Comparison of ENCODE assay signal across 22 cellular contexts in the genomic region with DNA sequence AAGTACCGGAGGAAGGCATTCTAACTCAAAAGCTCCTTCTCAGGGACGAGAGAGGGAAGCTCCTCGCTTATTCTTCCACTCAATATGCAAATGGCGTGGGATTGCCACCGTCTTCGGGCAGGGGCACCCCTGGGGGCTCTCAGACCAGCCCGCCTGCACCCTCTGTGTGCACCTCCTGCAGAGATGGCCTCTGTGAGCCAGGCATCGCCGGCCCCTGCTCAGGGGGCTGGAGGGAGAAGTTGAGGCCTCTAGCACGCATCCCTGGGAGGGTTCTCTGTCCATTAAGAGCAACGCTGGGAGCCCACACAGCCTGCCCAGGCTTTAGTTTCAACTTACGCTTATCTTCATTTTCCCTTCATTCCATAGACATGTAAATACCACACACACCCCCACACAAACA.
DNase-seq lines count a peak whose midpoint lies in the region; ATAC-seq and TF ChIP-seq lines count a peak whose summit lies in the region.
"Had no signal": no experiment of that assay in that cellular context is flagged by ENCODE, and none has a peak within 500 bp of the region (broad histone marks: within the 10 kb centered on the region; RNA-seq: fewer than 3 reads in every experiment).

No MANE protein-coding gene starts in this region.

- no peak for TF ChIP-seq POLR2A in upper lobe of left lung (IDR thresholded peaks at IDR 0.05)

- no peak for ATAC-seq in activated naive CD4-positive, alpha-beta T cell treated with anti-CD3 and anti-CD28 coated beads, Interleukin-2, amount 50 U/mL, for 72 hours
- ATAC-seq in WTC11: no peak
- no peak for ATAC-seq in upper lobe of left lung (ENCODE audit: low FRiP score in 2 of 2)
- ATAC-seq in GM21723 (IDR thresholded peaks at IDR 0.05; ENCODE audit: unreplicated experiment): no peak
- ATAC-seq: activated T-cell treated with anti-CD3 and anti-CD28 coated beads, Interleukin-2, amount 50 U/mL, for 4 hours had no signal

- H3K36me3 ChIP-seq in mucosa of rectum (ENCODE audit: control insufficient read depth in 2 of 2, insufficient read depth in 2 of 2, low read length in 2 of 2) (peaks cover 9% of the 10 kb centered on the region in 2 donors), upper lobe of left lung (peaks cover 0 to 22% (median 8%) of the 10 kb centered on the region in 4 donors)
- H3K36me3 ChIP-seq: adrenal gland, cardiac muscle cell, HAP-1, MG63, thyroid gland had no signal

- no peak overlapping the region for H3K9ac ChIP-seq in mucosa of rectum (ENCODE audit: low read depth in 1 of 2, low read length in 2 of 2)

- CTCF ChIA-PET in activated naive CD4-positive, alpha-beta T cell treated with anti-CD3 and anti-CD28 coated beads for 36 hours (lab: Charles Lee): interaction anchor here (1.3 to 9.1 kb wide), 2 partner anchors 10 to 46 kb away, joined by 3 to 71 read pairs; no protein-coding TSS in a partner anchor
- CTCF ChIA-PET in WTC11 (lab: Charles Lee): interaction anchor here (0.8 to 1.3 kb wide), 5 partner anchors 36 to 655 kb away, joined by 3 to 7 read pairs (median 4); no protein-coding TSS in a partner anchor

- H3K27me3 Mint-ChIP-seq in activated naive CD4-positive, alpha-beta T cell treated with anti-CD3 and anti-CD28 coated beads for 36 hours (ENCODE audit: low read depth): no peaks in the 10 kb centered on the region
- H3K27me3 Mint-ChIP-seq in WTC11 (ENCODE audit: low read depth) (no peaks in the 10 kb centered on the region), type B pancreatic cell (no peaks in the 10 kb centered on the region)

- peak overlapping the region; percentile 40 to 84 for H3K27ac Mint-ChIP-seq in activated naive CD4-positive, alpha-beta T cell treated with anti-CD3 and anti-CD28 coated beads, Interleukin-2, amount 50 U/mL, for 72 hours
- no peak overlapping the region for H3K27ac Mint-ChIP-seq in activated naive CD4-positive, alpha-beta T cell treated with anti-CD3 and anti-CD28 coated beads for 36 hours
- H3K27ac Mint-ChIP-seq in WTC11 (peak overlapping the region; percentile 68), type B pancreatic cell (no peak overlapping the region)

- intact Hi-C loops in activated naive CD4-positive, alpha-beta T cell treated with anti-CD3 and anti-CD28 coated beads for 36 hours (cut with micrococcal nuclease): loop anchor here (10.0 kb wide), 1 partner anchor 458 kb away; no protein-coding TSS in a partner anchor

- H3K9me3 ChIP-seq in mucosa of rectum (ENCODE audit: control insufficient read depth in 2 of 2, low read length in 2 of 2) (no peaks in the 10 kb centered on the region), upper lobe of left lung (no peaks in the 10 kb centered on the region)
- H3K9me3 ChIP-seq: adrenal gland, HAP-1, heart right ventricle, MG63, thyroid gland had no signal

- POLR2A ChIA-PET in WTC11 (lab: Charles Lee): interaction anchor here (1.2 kb wide), 1 partner anchor 52 kb away, joined by 3 read pairs; no protein-coding TSS in a partner anchor

- no peaks in the 10 kb centered on the region for H3K36me3 Mint-ChIP-seq in activated naive CD4-positive, alpha-beta T cell treated with anti-CD3 and anti-CD28 coated beads, Interleukin-2, amount 50 U/mL, for 72 hours
- H3K36me3 Mint-ChIP-seq in activated naive CD4-positive, alpha-beta T cell treated with anti-CD3 and anti-CD28 coated beads for 36 hours (ENCODE audit: low read depth): peaks cover 7% of the 10 kb centered on the region
- H3K36me3 Mint-ChIP-seq in WTC11 (no peaks in the 10 kb centered on the region), type B pancreatic cell (peaks cover 6% of the 10 kb centered on the region)

- H3K4me1 ChIP-seq in mucosa of rectum (ENCODE audit: control insufficient read depth in 2 of 2, insufficient read depth in 2 of 2, low read length in 2 of 2) (peaks cover 0 to 3% of the 10 kb centered on the region in 2 donors), upper lobe of left lung (peaks cover 0 to 21% (median 10%) of the 10 kb centered on the region in 4 donors)
- H3K4me1 ChIP-seq: HAP-1, thyroid gland had no signal

- peaks cover 22% of the 10 kb centered on the region for H3K4me1 Mint-ChIP-seq in activated naive CD4-positive, alpha-beta T cell treated with anti-CD3 and anti-CD28 coated beads for 36 hours (ENCODE audit: low read depth)
- peaks cover 43% of the 10 kb centered on the region for H3K4me1 Mint-ChIP-seq in WTC11
- peaks cover 18% of the 10 kb centered on the region for H3K4me1 Mint-ChIP-seq in type B pancreatic cell (ENCODE audit: unreplicated experiment)

- 75 to 82% methylated on average over 12 of the region's 12 CpGs for whole genome bisulfite sequencing in upper lobe of left lung, 2 donors

- no peak for TF ChIP-seq EP300 in upper lobe of left lung (IDR thresholded peaks at IDR 0.05)

- TF ChIP-seq CTCF in WTC11 (IDR thresholded peaks at IDR 0.05) (no peak), upper lobe of left lung (IDR thresholded peaks at IDR 0.05) (no peak), type B pancreatic cell (conservative IDR thresholded peaks at IDR 0.05) (no peak)

- no peak for DNase-seq in activated naive CD4-positive, alpha-beta T cell treated with anti-CD3 and anti-CD28 coated beads, Interleukin-2, amount 50 U/mL, for 72 hours (ENCODE audit: low spot score in 2 of 2)
- DNase-seq in activated naive CD4-positive, alpha-beta T cell treated with anti-CD3 and anti-CD28 coated beads for 36 hours: no peak
- DNase-seq in WTC11 (ENCODE audit: low spot score): no peak
- no peak for DNase-seq in upper lobe of left lung
- DNase-seq in type B pancreatic cell (ENCODE audit: extremely low spot score, unreplicated experiment): no peak
- no peak for DNase-seq in stimulated activated CD4-positive, alpha-beta T cell treated with anti-CD3 and anti-CD28 coated beads, Interleukin-2, amount 100 ng/mL, for 48 hours
- DNase-seq: activated CD4-positive, alpha-beta T cell treated with anti-CD3 and anti-CD28 coated beads, Interleukin-2, amount 50 U/mL, for 4 hours; activated T-cell treated with anti-CD3 and anti-CD28 coated beads, Interleukin-2, amount 50 U/mL, for 4 hours; effector CD8-positive, alpha-beta T cell; EL; heart right ventricle; MG63; NCI-H146; NCI-H2227 treated with DMSO at 0.1 percent for 48 hours; stimulated activated CD4-positive, alpha-beta T cell treated with anti-CD3 and anti-CD28 coated beads, Interleukin-4, amount 100 ng/mL, for 4 hours; thyroid gland had no signal

- H3K27me3 ChIP-seq in mucosa of rectum (ENCODE audit: control insufficient read depth in 2 of 2, insufficient read depth in 2 of 2, low read length in 2 of 2) (no peaks in the 10 kb centered on the region), upper lobe of left lung (no peaks in the 10 kb centered on the region)
- H3K27me3 ChIP-seq: adrenal gland, cardiac muscle cell, MG63, thyroid gland had no signal

- no peak overlapping the region for H3K4me3 ChIP-seq in mucosa of rectum (ENCODE audit: low read length in 2 of 2)
- H3K4me3 ChIP-seq in upper lobe of left lung: no peak overlapping the region
- H3K4me3 ChIP-seq: adrenal gland, cardiac muscle cell, HAP-1, heart right ventricle, MG63, skin epidermis, thyroid gland had no signal

- H3K27ac ChIP-seq in mucosa of rectum (ENCODE audit: low read depth in 2 of 2, low read length in 2 of 2): peak overlapping the region; percentile 23 to 54
- H3K27ac ChIP-seq in upper lobe of left lung: peak overlapping the region in 3 of 4 donors; percentile 24 to 68 (median 35)
- H3K27ac ChIP-seq: cardiac muscle cell, thyroid gland had no signal

- no peaks in the 10 kb centered on the region for H3K9me3 Mint-ChIP-seq in activated naive CD4-positive, alpha-beta T cell treated with anti-CD3 and anti-CD28 coated beads, Interleukin-2, amount 50 U/mL, for 72 hours
- H3K9me3 Mint-ChIP-seq in activated naive CD4-positive, alpha-beta T cell treated with anti-CD3 and anti-CD28 coated beads for 36 hours: no peaks in the 10 kb centered on the region
- H3K9me3 Mint-ChIP-seq in WTC11: no peaks in the 10 kb centered on the region
- H3K9me3 Mint-ChIP-seq in type B pancreatic cell: no peaks in the 10 kb centered on the region
- H3K9me3 Mint-ChIP-seq: activated T-cell treated with anti-CD3 and anti-CD28 coated beads, Interleukin-2, amount 50 U/mL, for 4 hours had no signal

- H3K4me3 Mint-ChIP-seq in activated naive CD4-positive, alpha-beta T cell treated with anti-CD3 and anti-CD28 coated beads for 36 hours: no peak overlapping the region
- H3K4me3 Mint-ChIP-seq in WTC11 (no peak overlapping the region), type B pancreatic cell (no peak overlapping the region)
- H3K4me3 Mint-ChIP-seq: activated T-cell treated with anti-CD3 and anti-CD28 coated beads, Interleukin-2, amount 50 U/mL, for 4 hours had no signal

TF ChIP-seq in WTC11, 78 proteins besides CTCF, POLR2A, EP300 and RAD21 (continues in another document):
- TF ChIP-seq, protein P1, sequence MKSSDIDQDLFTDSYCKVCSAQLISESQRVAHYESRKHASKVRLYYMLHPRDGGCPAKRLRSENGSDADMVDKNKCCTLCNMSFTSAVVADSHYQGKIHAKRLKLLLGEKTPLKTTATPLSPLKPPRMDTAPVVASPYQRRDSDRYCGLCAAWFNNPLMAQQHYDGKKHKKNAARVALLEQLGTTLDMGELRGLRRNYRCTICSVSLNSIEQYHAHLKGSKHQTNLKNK (CRISPR knock-in tag; IDR thresholded peaks at IDR 0.05): no peak
- TF ChIP-seq ZNF396 (CRISPR knock-in tag; IDR thresholded peaks at IDR 0.05; ENCODE audit: borderline replicate concordance) (no peak), MXD4 (CRISPR knock-in tag; IDR thresholded peaks at IDR 0.05; ENCODE audit: borderline replicate concordance) (no peak), NFATC4 (CRISPR knock-in tag; IDR thresholded peaks at IDR 0.05) (no peak), RELA (CRISPR knock-in tag; IDR thresholded peaks at IDR 0.05; ENCODE audit: borderline replicate concordance) (no peak), NR2C2 (CRISPR knock-in tag; IDR thresholded peaks at IDR 0.05) (no peak), ATF1 (CRISPR knock-in tag; IDR thresholded peaks at IDR 0.05) (no peak), TP53 (CRISPR knock-in tag; IDR thresholded peaks at IDR 0.05) (no peak), FOXK1 (CRISPR knock-in tag; IDR thresholded peaks at IDR 0.05) (no peak)
- TF ChIP-seq, protein P2, sequence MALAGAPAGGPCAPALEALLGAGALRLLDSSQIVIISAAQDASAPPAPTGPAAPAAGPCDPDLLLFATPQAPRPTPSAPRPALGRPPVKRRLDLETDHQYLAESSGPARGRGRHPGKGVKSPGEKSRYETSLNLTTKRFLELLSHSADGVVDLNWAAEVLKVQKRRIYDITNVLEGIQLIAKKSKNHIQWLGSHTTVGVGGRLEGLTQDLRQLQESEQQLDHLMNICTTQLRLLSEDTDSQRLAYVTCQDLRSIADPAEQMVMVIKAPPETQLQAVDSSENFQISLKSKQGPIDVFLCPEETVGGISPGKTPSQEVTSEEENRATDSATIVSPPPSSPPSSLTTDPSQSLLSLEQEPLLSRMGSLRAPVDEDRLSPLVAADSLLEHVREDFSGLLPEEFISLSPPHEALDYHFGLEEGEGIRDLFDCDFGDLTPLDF (CRISPR knock-in tag; IDR thresholded peaks at IDR 0.05): no peak

Comparison
In these comparisons a context has a peak if more than half of its experiments do, and no peak if none do; other contexts are left out.
1. H3K27ac Mint-ChIP-seq: peak in activated naive CD4-positive, alpha-beta T cell treated with anti-CD3 and anti-CD28 coated beads, Interleukin-2, amount 50 U/mL, for 72 hours (2 of 2) and WTC11 (single experiment); none in activated naive CD4-positive, alpha-beta T cell treated with anti-CD3 and anti-CD28 coated beads for 36 hours (single experiment) and type B pancreatic cell (single experiment).